Comparison of ENCODE assay signal across 28 cellular contexts in the genomic region with DNA sequence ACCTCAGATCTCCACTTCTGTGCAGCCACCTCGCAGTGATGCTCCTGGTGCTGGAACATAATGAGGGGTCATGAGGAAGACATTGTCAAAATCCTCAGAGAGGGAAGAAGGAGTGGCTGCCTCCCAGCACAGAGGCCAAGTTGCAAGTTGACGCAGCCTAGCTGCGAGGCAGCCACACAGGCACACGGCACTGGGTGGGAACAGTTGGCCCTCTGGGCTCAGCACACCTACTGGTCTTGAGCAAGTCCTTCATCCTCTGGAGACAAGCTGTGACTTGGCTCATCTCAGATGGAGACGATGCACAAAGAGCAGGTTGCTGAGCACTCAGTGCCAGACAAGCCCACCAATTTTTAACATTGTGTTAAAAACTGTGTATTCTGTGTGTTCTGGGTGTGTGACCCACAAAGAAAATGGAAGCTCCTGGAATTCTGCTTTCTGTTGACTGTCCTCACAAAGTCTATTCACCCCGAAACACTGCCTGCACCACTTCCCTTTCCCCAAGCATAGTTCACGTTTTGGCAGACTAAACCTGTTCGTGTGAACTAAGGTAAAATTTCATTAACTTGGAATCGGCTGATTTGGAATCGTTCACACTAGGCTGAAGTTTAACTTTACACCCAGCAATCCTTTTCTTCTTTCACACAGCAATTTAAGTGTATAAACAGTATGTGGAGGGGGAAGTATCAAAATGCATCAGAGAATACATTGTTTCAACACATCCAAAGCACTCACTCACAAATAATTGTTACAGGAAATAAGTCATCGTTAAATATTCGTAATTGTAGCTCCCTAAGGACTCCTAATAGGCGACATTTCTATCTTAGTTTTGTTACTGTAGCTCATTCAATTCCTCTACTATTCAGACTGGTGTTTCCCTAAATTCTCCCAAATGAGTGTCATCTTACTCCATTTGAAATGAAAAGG.
DNase-seq lines count a peak whose midpoint lies in the region; ATAC-seq and TF ChIP-seq lines count a peak whose summit lies in the region.
"Had no signal": no experiment of that assay in that cellular context is flagged by ENCODE, and none has a peak within 500 bp of the region (broad histone marks: within the 10 kb centered on the region; RNA-seq: fewer than 3 reads in every experiment).

No MANE protein-coding gene starts in this region.

- peaks cover 0 to 43% (median 9%) of the 10 kb centered on the region in 6 donors for H3K4me1 ChIP-seq in spleen
- no peaks in the 10 kb centered on the region for H3K4me1 ChIP-seq in uterus
- H3K4me1 ChIP-seq: foreskin keratinocyte had no signal

- TF ChIP-seq POLR2A in spleen (IDR thresholded peaks at IDR 0.05) (no peak), uterus (IDR thresholded peaks at IDR 0.05) (no peak)

- H3K4me3 ChIP-seq in spleen (peak overlapping the region in 1 of 8 donors; percentile 1), uterus (no peak overlapping the region)
- H3K4me3 ChIP-seq: esophagus squamous epithelium, lower lobe of right lung had no signal

- intact Hi-C loops in spleen (cut with DNase I; ENCODE audit: low total_unique reads) = no loop called here
- intact Hi-C loops in uterus (cut with DNase I; ENCODE audit: low total_unique reads) = no loop called here

- no peak for TF ChIP-seq CTCF in spleen (IDR thresholded peaks at IDR 0.05 in 8 of 11, conservative IDR thresholded peaks at IDR 0.05 in 3 of 11)
- no peak for TF ChIP-seq CTCF in uterus (IDR thresholded peaks at IDR 0.05)

- DNase-seq in SKM-1 treated with dmso at 0.1 percent for 144 hours (lab: John Stamatoyannopoulos, UW; ENCODE audit: unreplicated experiment) (peak; percentile 15), SKM-1 (lab: John Stamatoyannopoulos, UW; ENCODE audit: unreplicated experiment) (no peak), NOMO-1 treated with DMSO at 0.1 percent for 48 hours (lab: John Stamatoyannopoulos, UW; ENCODE audit: unreplicated experiment) (peak; percentile 81), left lobe of liver (ENCODE audit: low spot score) (peak; percentile 61), spleen (no peak), uterus (no peak), NCI-H1930 (lab: John Stamatoyannopoulos, UW) (no peak)
- DNase-seq: 8988T; activated CD4-positive, alpha-beta memory T cell treated with anti-CD3 and anti-CD28 coated beads for 36 hours; amygdala; brain microvascular endothelial cell; CD4-positive, CD25-positive, alpha-beta regulatory T cell; cerebellar nuclear complex; dermis blood vessel endothelial cell; DND-41; esophagus squamous epithelium; foreskin keratinocyte; GF-D8; GOT3; kidney; lower lobe of right lung; MV-4-11; naive thymus-derived CD8-positive, alpha-beta T cell; stimulated activated naive CD4-positive, alpha-beta T cell treated with Interleukin-2 at 50 U/mL for 16 hours had no signal

- peak overlapping the region in 7 of 8 donors; percentile 16 to 87 (median 76) for H3K27ac ChIP-seq in spleen
- no peak overlapping the region for H3K27ac ChIP-seq in uterus
- H3K27ac ChIP-seq: brain microvascular endothelial cell, esophagus squamous epithelium, foreskin keratinocyte, KMS-11, lower lobe of right lung had no signal

- ATAC-seq in left lobe of liver (peak; percentile 48), GM21786 (IDR thresholded peaks at IDR 0.05; ENCODE audit: unreplicated experiment) (no peak)
- ATAC-seq: activated CD4-positive, CD25-positive, alpha-beta regulatory T cell treated with anti-CD3 and anti-CD28 coated beads, Interleukin-2, amount 50 U/mL, for 24 hours; activated T-helper 17 cell treated with anti-CD3 and anti-CD28 coated beads, Interleukin-2, amount 50 U/mL, for 72 hours; foreskin keratinocyte; lower lobe of right lung; naive thymus-derived CD8-positive, alpha-beta T cell had no signal

- WGBS in spleen, 5 donors = 51 to 75% (median 59%) methylated on average over 12 to 13 of the region's 13 CpGs

- H3K27me3 ChIP-seq in spleen (replicated peaks in 1 of 7) (no peaks in the 10 kb centered on the region), uterus (no peaks in the 10 kb centered on the region)
- H3K27me3 ChIP-seq: brain microvascular endothelial cell, foreskin keratinocyte had no signal

- H3K36me3 ChIP-seq in spleen (no peaks in the 10 kb centered on the region), uterus (no peaks in the 10 kb centered on the region)
- H3K36me3 ChIP-seq: brain microvascular endothelial cell, esophagus squamous epithelium, lower lobe of right lung had no signal

- H3K9me3 ChIP-seq in spleen = no peaks in the 10 kb centered on the region
- no peaks in the 10 kb centered on the region for H3K9me3 ChIP-seq in uterus
- H3K9me3 ChIP-seq: esophagus squamous epithelium, lower lobe of right lung had no signal

Comparison
In these comparisons a context has a peak if more than half of its experiments do, and no peak if none do; other contexts are left out.
1. DNase-seq: peak in SKM-1 treated with dmso at 0.1 percent for 144 hours (single experiment), NOMO-1 treated with DMSO at 0.1 percent for 48 hours (single experiment) and left lobe of liver (single experiment); none in SKM-1 (single experiment), spleen (single experiment), uterus (0 of 2) and NCI-H1930 (0 of 2).
2. H3K27ac ChIP-seq: peak in spleen (7 of 8); none in uterus (0 of 2).